10 cellular contexts compared by ENCODE assay signal in the genomic region with DNA sequence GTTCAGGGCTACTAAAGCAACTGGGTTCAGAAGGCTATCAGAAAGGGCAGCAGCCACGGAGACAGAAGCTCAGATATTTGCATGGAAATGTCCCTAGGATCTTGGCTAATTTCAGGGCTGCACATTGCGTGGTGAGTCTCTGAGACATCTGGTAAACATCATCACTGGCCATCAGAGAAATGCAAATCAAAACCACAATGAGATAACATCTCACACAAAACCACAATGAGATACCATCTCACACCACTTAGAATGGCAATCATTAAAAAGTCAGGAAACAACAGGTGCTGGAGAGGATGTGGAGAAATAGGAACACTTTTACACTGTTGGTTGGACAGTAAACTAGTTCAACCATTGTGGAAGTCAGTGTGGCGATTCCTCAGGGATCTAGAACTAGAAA. TPM values are rescaled to one million over a fixed set of nuclear protein-coding genes. Genes with fewer than 3 reads are reported as not detected.
DNase-seq lines count a peak whose midpoint lies in the region; ATAC-seq and TF ChIP-seq lines count a peak whose summit lies in the region.
"Not testable (repeated sequence)": the region's sequence is repeated elsewhere in the genome, so short reads cannot be mapped to it uniquely, and the experiment has no call there.
"Had no signal": no experiment of that assay in that cellular context is flagged by ENCODE, and none has a peak within 500 bp of the region (broad histone marks: within the 10 kb centered on the region; RNA-seq: fewer than 3 reads in every experiment).

No MANE protein-coding gene starts in this region.

- not testable (repeated sequence) for H3K36me3 ChIP-seq in DND-41 (ENCODE audit: insufficient read depth, low read length); SJCRH30

- H3K9me3 ChIP-seq in DND-41 (ENCODE audit: insufficient read depth, low read length, severe bottlenecking); SJCRH30 (replicated peaks): not testable (repeated sequence)

- H2AFZ ChIP-seq in DND-41 (ENCODE audit: low read depth, low read length), result not testable (repeated sequence)

- peak; percentile 49; the same call in 1 of the 3 replicates for ATAC-seq in DND-41 (ENCODE audit: insufficient read depth, low read depth)
- peak; percentile 76 for ATAC-seq in GM18870 (IDR thresholded peaks at IDR 0.05; ENCODE audit: unreplicated experiment)
- peak; percentile 78 for ATAC-seq in GM19467 (IDR thresholded peaks at IDR 0.05; ENCODE audit: unreplicated experiment)
- ATAC-seq in HG02588 (IDR thresholded peaks at IDR 0.05; ENCODE audit: unreplicated experiment), result peak; percentile 49
- ATAC-seq in HG03139 (IDR thresholded peaks at IDR 0.05; ENCODE audit: unreplicated experiment), result peak; percentile 53
- ATAC-seq in HG03565 (IDR thresholded peaks at IDR 0.05; ENCODE audit: unreplicated experiment), result peak; percentile 40

- not testable (repeated sequence) for TF ChIP-seq CTCF in DND-41 (IDR thresholded peaks at IDR 0.05; ENCODE audit: borderline replicate concordance, extremely low read depth, low read length, poor library complexity, severe bottlenecking); fibroblast of villous mesenchyme (IDR thresholded peaks at IDR 0.05; ENCODE audit: insufficient read depth, low read depth, low read length)

- H4K20me1 ChIP-seq in DND-41 (ENCODE audit: insufficient read depth, low read length), result not testable (repeated sequence)

- H3K4me1 ChIP-seq in DND-41 (ENCODE audit: insufficient read depth, low read length); SJCRH30: not testable (repeated sequence)

- not testable (repeated sequence) for H3K9ac ChIP-seq in DND-41 (ENCODE audit: low read depth, low read length)

- H3K4me2 ChIP-seq in DND-41 (ENCODE audit: insufficient read depth, low read length), result not testable (repeated sequence)

- peaks cover 14% of the 10 kb centered on the region for H3K27me3 ChIP-seq in DND-41 (ENCODE audit: insufficient read depth, low read length, poor library complexity)
- H3K27me3 ChIP-seq in SJCRH30, result not testable (repeated sequence)

- not testable (repeated sequence) for DNase-seq in DND-41
- peak; percentile 37 to 68 for DNase-seq in SJCRH30
- peak; percentile 52 for DNase-seq in fibroblast of villous mesenchyme (ENCODE audit: low read depth)

- H3K79me2 ChIP-seq in DND-41 (ENCODE audit: insufficient read depth, low read length), result not testable (repeated sequence)

- H3K27ac ChIP-seq in DND-41 (ENCODE audit: low read length); SJCRH30: not testable (repeated sequence)

- not testable (repeated sequence) for H3K4me3 ChIP-seq in DND-41 (ENCODE audit: low read depth in 1 of 2, low read length in 2 of 2); SJCRH30; fibroblast of villous mesenchyme (ENCODE audit: low read depth, low read length)

RNA-seq across cellular contexts. Expression of gene RERG, which starts 4.6 kb away (rescaled TPM):
- total RNA-seq in SJCRH30 (2014; rRNA removed; shearing (Covaris generic)), result not detected in 2 replicates
- total RNA-seq in fibroblast of villous mesenchyme, result under 0.01 and 0.64 TPM in 2 replicates
- total RNA-seq: activated T-helper 1 cell treated with anti-CD3 and anti-CD28 coated beads, Interleukin-12 subunit alpha, Interleukin-12 subunit beta, Interleukin-2, Interleukin-4 antibody, amounts not matched to agents 30 ng/mL and 10 ng/mL and 1 ng/mL, durations not matched to agents 14 hours and 24 hours and 36 hours; HT1080 had no signal
